In genomic region chr2:203623616-203624015, GRCh38 we compare ENCODE assay signal across 13 cellular contexts.
DNase-seq lines count a peak whose midpoint lies in the region; ATAC-seq, FAIRE-seq and TF ChIP-seq lines count a peak whose summit lies in the region.
"Had no signal": no experiment of that assay in that cellular context is flagged by ENCODE, and none has a peak within 500 bp of the region (broad histone marks: within the 10 kb centered on the region; RNA-seq: fewer than 3 reads in every experiment).

No MANE protein-coding gene starts in this region.

- H3K9ac ChIP-seq in smooth muscle cell (ENCODE audit: low read depth), result peak overlapping the region; percentile 19

- H3K27ac Mint-ChIP-seq in GM23338, result no peak overlapping the region
- H3K27ac Mint-ChIP-seq in effector memory CD8-positive, alpha-beta T cell, result peak overlapping the region; percentile 41 to 55

- peaks cover 5% of the 10 kb centered on the region for H3K27me3 Mint-ChIP-seq in GM23338 (ENCODE audit: insufficient read depth, low read depth, poor library complexity)
- no peaks in the 10 kb centered on the region for H3K27me3 Mint-ChIP-seq in effector memory CD8-positive, alpha-beta T cell

- H3K9me3 Mint-ChIP-seq in GM23338, result no peaks in the 10 kb centered on the region
- H3K9me3 Mint-ChIP-seq in effector memory CD8-positive, alpha-beta T cell, result no peaks in the 10 kb centered on the region

- H3K36me3 Mint-ChIP-seq in GM23338 (ENCODE audit: low read depth), result no peaks in the 10 kb centered on the region
- H3K36me3 Mint-ChIP-seq in effector memory CD8-positive, alpha-beta T cell (ENCODE audit: insufficient read depth), result no peaks in the 10 kb centered on the region

- H3K4me3 ChIP-seq in GM23338, result no peak overlapping the region
- H3K4me3 ChIP-seq in smooth muscle cell, result no peak overlapping the region
- H3K4me3 ChIP-seq in right atrium auricular region, result no peak overlapping the region

- no peak for TF ChIP-seq CTCF in GM23338 (conservative IDR thresholded peaks at IDR 0.05; ENCODE audit: low read depth in 2 of 2)
- no peak for TF ChIP-seq CTCF in smooth muscle cell (IDR thresholded peaks at IDR 0.05; ENCODE audit: borderline replicate concordance, insufficient read depth, poor library complexity, severe bottlenecking)
- no peak for TF ChIP-seq CTCF in right atrium auricular region (IDR thresholded peaks at IDR 0.05)

- H3K4me3 Mint-ChIP-seq in GM23338, result no peak overlapping the region
- no peak overlapping the region for H3K4me3 Mint-ChIP-seq in effector memory CD8-positive, alpha-beta T cell

- 29% methylated on average over 7 of the region's 7 CpGs for WGBS in smooth muscle cell (ENCODE audit: low lambda C conversion rate)

- FAIRE-seq in RCC 7860 (lab: Jason Lieb, UNC), result no peak

- H3F3A ChIP-seq in GM23338 (replicated peaks; ENCODE audit: low read depth) (no peaks in the 10 kb centered on the region), smooth muscle cell (ENCODE audit: low read depth) (peaks cover 8% of the 10 kb centered on the region)

- no peaks in the 10 kb centered on the region for H3K27me3 ChIP-seq in GM23338 (ENCODE audit: insufficient read depth)
- H3K27me3 ChIP-seq in smooth muscle cell (ENCODE audit: low read depth), result no peaks in the 10 kb centered on the region
- H3K27me3 ChIP-seq in right atrium auricular region, result no peaks in the 10 kb centered on the region

- H3K4me2 ChIP-seq in GM23338 (no peak overlapping the region), smooth muscle cell (peak overlapping the region; percentile 20)

- H4K20me1 ChIP-seq in GM23338 (replicated peaks; ENCODE audit: insufficient read depth) (no peaks in the 10 kb centered on the region), smooth muscle cell (ENCODE audit: low read depth) (no peaks in the 10 kb centered on the region)

- H3K9me3 ChIP-seq in smooth muscle cell (replicated peaks; ENCODE audit: low read depth) (no peaks in the 10 kb centered on the region), right atrium auricular region (peaks cover 0 to 7% of the 10 kb centered on the region in 2 donors)

- no peaks in the 10 kb centered on the region for H3K9me2 ChIP-seq in GM23338 (ENCODE audit: insufficient read depth)

- no peaks in the 10 kb centered on the region for H3K79me2 ChIP-seq in GM23338 (replicated peaks; ENCODE audit: insufficient read depth)
- no peaks in the 10 kb centered on the region for H3K79me2 ChIP-seq in smooth muscle cell (ENCODE audit: low read depth)

- H3K4me1 Mint-ChIP-seq in GM23338, result no peaks in the 10 kb centered on the region
- peaks cover 6 to 11% of the 10 kb centered on the region in 2 donors for H3K4me1 Mint-ChIP-seq in effector memory CD8-positive, alpha-beta T cell (ENCODE audit: low read depth in 2 of 2)

- H3K4me1 ChIP-seq in GM23338 (ENCODE audit: insufficient read depth) (no peaks in the 10 kb centered on the region), smooth muscle cell (ENCODE audit: low read depth) (no peaks in the 10 kb centered on the region), right atrium auricular region (no peaks in the 10 kb centered on the region)

- H2AFZ ChIP-seq in GM23338 (peak overlapping the region; percentile 85), smooth muscle cell (ENCODE audit: low read depth) (peak overlapping the region; percentile 1)

- ATAC-seq in GM23338 (no peak), HG02973 (IDR thresholded peaks at IDR 0.05; ENCODE audit: unreplicated experiment) (no peak), GM21447 (IDR thresholded peaks at IDR 0.05; ENCODE audit: unreplicated experiment) (no peak)
- ATAC-seq in effector memory CD8-positive, alpha-beta T cell (replicated peaks), result peak; percentile 92
- ATAC-seq: sciatic nerve had no signal

- no peaks in the 10 kb centered on the region for H3K36me3 ChIP-seq in GM23338 (ENCODE audit: insufficient read depth)
- no peaks in the 10 kb centered on the region for H3K36me3 ChIP-seq in smooth muscle cell (ENCODE audit: low read depth)
- H3K36me3 ChIP-seq in right atrium auricular region, result no peaks in the 10 kb centered on the region

- DNase-seq in GM23338 (ENCODE audit: low spot score) (no peak), RCC 7860 (ENCODE audit: low spot score) (peak; percentile 20), smooth muscle cell (lab: John Stamatoyannopoulos, UW; ENCODE audit: unreplicated experiment) (no peak), AML-193 (lab: John Stamatoyannopoulos, UW) (no peak), right atrium auricular region (ENCODE audit: low spot score) (no peak)
- no peak for DNase-seq in effector memory CD8-positive, alpha-beta T cell
- DNase-seq: activated CD4-positive, alpha-beta T cell treated with anti-CD3 and anti-CD28 coated beads for 48 hours; activated effector memory CD4-positive, alpha-beta T cell treated with Interleukin-2 at 50 U/mL for 16 hours; DMS153; glutamatergic neuron had no signal

- H3K27ac ChIP-seq in GM23338 (ENCODE audit: low read depth), result no peak overlapping the region
- peak overlapping the region; percentile 97 for H3K27ac ChIP-seq in smooth muscle cell (ENCODE audit: low read depth)
- H3K27ac ChIP-seq in right atrium auricular region, result no peak overlapping the region

TF ChIP-seq in GM23338, 12 proteins besides CTCF, POLR2A, EP300 and RAD21 (continues in another document):
- no peak for TF ChIP-seq STAT1 (IDR thresholded peaks at IDR 0.05; ENCODE audit: unreplicated experiment)
- no peak for TF ChIP-seq EZH2phosphoT487 (IDR thresholded peaks at IDR 0.05; ENCODE audit: unreplicated experiment)
- TF ChIP-seq ZNF462 (CRISPR knock-in tag; IDR thresholded peaks at IDR 0.05), result no peak
- no peak for TF ChIP-seq EZH2 (IDR thresholded peaks at IDR 0.05; ENCODE audit: low read depth, unreplicated experiment)
- no peak for TF ChIP-seq ZNF331 (CRISPR knock-in tag; IDR thresholded peaks at IDR 0.05; ENCODE audit: low read depth)
- TF ChIP-seq ZNF114 (CRISPR knock-in tag; IDR thresholded peaks at IDR 0.05), result no peak
- TF ChIP-seq NANOG (IDR thresholded peaks at IDR 0.05; ENCODE audit: borderline replicate concordance), result no peak
